Comparison of ENCODE assay signal across 19 cellular contexts in genomic region chr1:193685986-193686385, GRCh38.
"Had no signal": no experiment of that assay in that cellular context is flagged by ENCODE, and none has a peak within 500 bp of the region (broad histone marks: within the 10 kb centered on the region; RNA-seq: fewer than 3 reads in every experiment).

No MANE protein-coding gene starts in this region.

- H3K4me3 ChIP-seq: colonic mucosa, thyroid gland, uterus had no signal

- H3K36me3 Mint-ChIP-seq: activated naive CD8-positive, alpha-beta T cell treated with anti-CD3 and anti-CD28 coated beads for 36 hours; brain; immature natural killer cell; natural killer cell treated with Interleukin-12 subunit alpha and Interleukin-12 subunit beta and Interleukin-15 and Interleukin-18, amount 100 ng/mL, for 72 hours had no signal

- H3K36me3 ChIP-seq: colonic mucosa, thyroid gland, uterus had no signal

- H3K27ac Mint-ChIP-seq: activated naive CD8-positive, alpha-beta T cell treated with anti-CD3 and anti-CD28 coated beads for 36 hours; brain; immature natural killer cell; natural killer cell treated with Interleukin-12 subunit alpha and Interleukin-12 subunit beta and Interleukin-15 and Interleukin-18, amount 100 ng/mL, for 72 hours had no signal

- DNase-seq: activated CD4-positive, alpha-beta T cell treated with anti-CD3 and anti-CD28 coated beads, Interleukin-2, amount 50 U/mL, for 1 hour; activated CD8-positive, alpha-beta memory T cell treated with anti-CD3 and anti-CD28 coated beads for 24 hours; activated gamma-delta T cell treated with Interleukin-2 at 50 U/mL for 16 hours; activated naive CD8-positive, alpha-beta T cell treated with anti-CD3 and anti-CD28 coated beads for 36 hours; central memory CD4-positive, alpha-beta T cell; colonic mucosa; effector CD4-positive, alpha-beta T cell; foreskin keratinocyte; head of caudate nucleus; immature natural killer cell; mesendoderm; retina; stimulated activated CD4-positive, alpha-beta T cell treated with anti-CD3 and anti-CD28 coated beads, Interleukin-12 subunit alpha, Interleukin-12 subunit beta, amount 100 ng/mL, for 4 hours; stimulated activated CD4-positive, alpha-beta T cell treated with anti-CD3 and anti-CD28 coated beads, Interleukin-2, amount 100 ng/mL, for 24 hours; thyroid gland; uterus had no signal

- ATAC-seq: activated CD4-positive, CD25-positive, alpha-beta regulatory T cell treated with anti-CD3 and anti-CD28 coated beads, Interleukin-2, amount 50 U/mL, for 24 hours; foreskin keratinocyte; natural killer cell treated with Interleukin-12 subunit alpha and Interleukin-12 subunit beta and Interleukin-15 and Interleukin-18, amount 100 ng/mL, for 72 hours had no signal

- H3K27me3 Mint-ChIP-seq: activated naive CD8-positive, alpha-beta T cell treated with anti-CD3 and anti-CD28 coated beads for 36 hours; natural killer cell treated with Interleukin-12 subunit alpha and Interleukin-12 subunit beta and Interleukin-15 and Interleukin-18, amount 100 ng/mL, for 72 hours had no signal

- H3K4me3 Mint-ChIP-seq: activated naive CD8-positive, alpha-beta T cell treated with anti-CD3 and anti-CD28 coated beads for 36 hours; brain; immature natural killer cell; natural killer cell treated with Interleukin-12 subunit alpha and Interleukin-12 subunit beta and Interleukin-15 and Interleukin-18, amount 100 ng/mL, for 72 hours had no signal

- H3K4me1 Mint-ChIP-seq: activated naive CD8-positive, alpha-beta T cell treated with anti-CD3 and anti-CD28 coated beads for 36 hours; immature natural killer cell had no signal

- H3K9me3 Mint-ChIP-seq: immature natural killer cell had no signal

- H3K27me3 ChIP-seq: colonic mucosa, foreskin keratinocyte, thyroid gland, uterus had no signal
